ENCODE assay signal across 8 cellular contexts in the genomic region with DNA sequence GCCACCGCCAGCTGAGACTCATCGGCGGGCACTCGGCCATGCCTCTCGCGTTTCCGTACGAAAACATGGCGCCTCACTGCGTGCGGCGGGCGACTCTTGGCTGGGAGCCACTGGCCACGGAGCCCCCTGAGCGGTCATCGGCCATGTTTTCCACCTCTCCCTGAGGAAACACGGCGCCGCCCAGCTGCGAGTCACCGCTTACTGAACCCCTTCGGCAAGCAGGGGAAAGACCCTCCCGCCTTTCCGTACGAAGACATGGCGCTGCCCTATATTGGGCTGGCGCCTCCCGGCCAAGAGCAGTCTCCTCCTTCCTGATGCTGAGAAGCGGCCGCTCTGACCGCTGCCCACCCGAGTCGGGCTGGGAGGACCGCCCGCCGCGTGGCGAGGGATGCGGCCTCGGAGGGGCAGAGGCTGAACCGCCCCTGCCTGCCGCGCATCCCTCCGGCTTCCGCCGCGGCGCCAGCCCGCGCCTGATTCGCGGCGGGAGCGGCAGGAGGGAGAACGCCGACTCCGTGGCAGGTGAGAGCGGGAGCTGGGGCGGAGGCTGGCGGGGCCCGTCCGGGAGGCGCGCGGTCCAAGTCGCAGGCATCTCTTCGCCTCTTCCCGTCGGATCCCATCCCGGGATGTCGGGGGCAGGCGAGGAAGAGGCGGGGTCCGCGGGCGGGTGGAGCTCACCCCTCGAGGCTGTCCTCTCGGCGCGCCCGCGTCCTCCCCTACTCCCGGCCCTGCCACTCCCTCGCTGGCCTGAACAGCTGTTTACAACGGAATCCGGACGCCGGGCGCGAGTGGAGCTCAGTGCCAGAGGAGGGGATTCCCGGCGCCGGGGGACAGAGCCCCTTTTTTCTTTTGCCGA. TPM values are rescaled to one million over a fixed set of nuclear protein-coding genes. Genes with fewer than 3 reads are reported as not detected.
DNase-seq lines count a peak whose midpoint lies in the region; ATAC-seq and TF ChIP-seq lines count a peak whose summit lies in the region.

Gene TCP11L1 (plus strand): TSS at position 299 of the 853 bp plus-strand sequence. CDS start 4,202 bp downstream, outside the sequence.

- H3K36me3 ChIP-seq in IMR-90 (ENCODE audit: control insufficient read depth, insufficient read depth, low read length): peaks cover 1% of the 10 kb centered on the region; the same call in 1 of the 2 replicates
- no peaks in the 10 kb centered on the region for H3K36me3 ChIP-seq in PC-9 (ENCODE audit: low read depth)
- H3K36me3 ChIP-seq in esophagus muscularis mucosa: peaks cover 5 to 16% (median 8%) of the 10 kb centered on the region in 4 donors
- H3K36me3 ChIP-seq in muscle layer of colon (ENCODE audit: insufficient read depth, low read length): peaks cover 7% of the 10 kb centered on the region

- H2BK15ac ChIP-seq in IMR-90 (ENCODE audit: low read depth, low read length): peak within 1 kb of the TSS; percentile 99; the same call in 1 of the 3 replicates

- no peaks in the 10 kb centered on the region for H3K36me3 Mint-ChIP-seq in activated T-cell treated with anti-CD3 and anti-CD28 coated beads, Interleukin-2, amount 50 U/mL, for 4 hours (ENCODE audit: insufficient read depth)

- intact Hi-C loops in IMR-90 (cut with micrococcal nuclease): no loop called here
- intact Hi-C loops in PC-9 (cut with micrococcal nuclease; ENCODE audit: unreplicated experiment): loop anchor here (1.0 to 2.0 kb wide), 2 partner anchors 25 to 122 kb away; partner anchors contain the start of genes CSTF3 and DEPDC7
- intact Hi-C loops in esophagus muscularis mucosa (cut with DNase I): loop anchor here (5.0 kb wide), 1 partner anchor 147 kb away; the partner anchor contains the start of gene QSER1

- peak within 1 kb of the TSS; percentile 99 for H2BK120ac ChIP-seq in IMR-90 (ENCODE audit: low read depth, low read length)

- peak; percentile 81 for ATAC-seq in GM21576 (IDR thresholded peaks at IDR 0.05; ENCODE audit: unreplicated experiment)
- peak; percentile 92 for ATAC-seq in IMR-90 (ENCODE audit: low read depth)
- ATAC-seq in activated T-cell treated with anti-CD3 and anti-CD28 coated beads, Interleukin-2, amount 50 U/mL, for 4 hours: peak; percentile 79 to 85

- peaks cover 2% of the 10 kb centered on the region for H3K27me3 Mint-ChIP-seq in activated T-cell treated with anti-CD3 and anti-CD28 coated beads, Interleukin-2, amount 50 U/mL, for 4 hours (ENCODE audit: low read depth)

- H3K4me1 ChIP-seq in IMR-90 (ENCODE audit: control insufficient read depth, insufficient read depth, low read length): peaks cover 5% of the 10 kb centered on the region; the same call in 1 of the 2 replicates
- peaks cover 6% of the 10 kb centered on the region for H3K4me1 ChIP-seq in PC-9 (replicated peaks; ENCODE audit: insufficient read depth)
- peaks cover 6 to 24% (median 19%) of the 10 kb centered on the region in 4 donors for H3K4me1 ChIP-seq in esophagus muscularis mucosa
- peaks cover 9% of the 10 kb centered on the region for H3K4me1 ChIP-seq in muscle layer of colon (ENCODE audit: insufficient read depth, low read length)

- H2AK5ac ChIP-seq in IMR-90 (ENCODE audit: low read depth, low read length): peak within 1 kb of the TSS; percentile 89

- H4K20me1 ChIP-seq in IMR-90 (ENCODE audit: insufficient read depth, low read length) (no peaks in the 10 kb centered on the region; the same call in 1 of the 2 replicates), PC-9 (ENCODE audit: insufficient read depth) (no peaks in the 10 kb centered on the region)

- TF ChIP-seq POLR2A in IMR-90 (IDR thresholded peaks at IDR 0.05; ENCODE audit: low read depth, low read length) (peak; percentile 88), esophagus muscularis mucosa (IDR thresholded peaks at IDR 0.05; ENCODE audit: low read depth) (no peak)

- no peaks in the 10 kb centered on the region for H3K9me1 ChIP-seq in IMR-90 (ENCODE audit: insufficient read depth, low read length)

- POLR2A ChIA-PET in IMR-90 (lab: Charles Lee; ENCODE audit: unreplicated experiment): interaction anchor here (0.9 to 1.7 kb wide), 2 partner anchors 23 to 71 kb away, joined by 3 to 6 read pairs; partner anchors contain the start of gene DEPDC7
- POLR2A ChIA-PET in PC-9 (lab: Charles Lee; ENCODE audit: unreplicated experiment): interaction anchor here (0.5 to 0.7 kb wide), 10 partner anchors 10 to 777 kb away, joined by 3 to 13 read pairs (median 4); no protein-coding TSS in a partner anchor

- peak within 1 kb of the TSS; percentile 98 for H3K23ac ChIP-seq in IMR-90 (ENCODE audit: low read depth, low read length)

- H3K9me3 ChIP-seq in IMR-90 (ENCODE audit: control insufficient read depth, insufficient read depth, low read length) (no peaks in the 10 kb centered on the region), PC-9 (ENCODE audit: insufficient read depth, low read depth) (no peaks in the 10 kb centered on the region; the same call in 1 of the 2 replicates), esophagus muscularis mucosa (no peaks in the 10 kb centered on the region), muscle layer of colon (ENCODE audit: low read length) (no peaks in the 10 kb centered on the region)

- H3K4me1 Mint-ChIP-seq in activated T-cell treated with anti-CD3 and anti-CD28 coated beads, Interleukin-2, amount 50 U/mL, for 4 hours (ENCODE audit: low read depth): peaks cover 24% of the 10 kb centered on the region

- peak within 1 kb of the TSS; percentile 91 for H3K9ac ChIP-seq in IMR-90 (ENCODE audit: low read depth, low read length)
- H3K9ac ChIP-seq in muscle layer of colon (ENCODE audit: low read length): peak within 1 kb of the TSS; percentile 86

- H3K14ac ChIP-seq in IMR-90 (replicated peaks; ENCODE audit: low read depth, low read length): peak within 1 kb of the TSS; percentile 98

- peak within 1 kb of the TSS; percentile 93 for H3K4me3 Mint-ChIP-seq in activated T-cell treated with anti-CD3 and anti-CD28 coated beads, Interleukin-2, amount 50 U/mL, for 4 hours

- peak within 1 kb of the TSS; percentile 56 to 99 for H4K8ac ChIP-seq in IMR-90 (ENCODE audit: low read depth in 2 of 2, low read length in 2 of 2)

- H3K4me3 ChIP-seq in IMR-90 (ENCODE audit: insufficient read depth, low read depth, low read length): peak within 1 kb of the TSS; percentile 63
- H3K4me3 ChIP-seq in PC-9: peak within 1 kb of the TSS; percentile 80
- peak within 1 kb of the TSS; percentile 91 to 100 (median 98) for H3K4me3 ChIP-seq in esophagus muscularis mucosa
- H3K4me3 ChIP-seq in muscle layer of colon (ENCODE audit: low read depth in 1 of 2, low read length in 2 of 2): peak within 1 kb of the TSS; percentile 70

- DNase-seq in DMS53 (lab: John Stamatoyannopoulos, UW) (peak; percentile 92), IMR-90 (peak; percentile 93), PC-9 (peak in 1 of 2 experiments; percentile 91), esophagus muscularis mucosa (ENCODE audit: extremely low spot score) (peak; percentile 97)
- peak; percentile 76 for DNase-seq in activated T-cell treated with anti-CD3 and anti-CD28 coated beads, Interleukin-2, amount 50 U/mL, for 4 hours
- peak; percentile 66 to 78 for DNase-seq in stimulated activated CD8-positive, alpha-beta memory T cell treated with anti-CD3 and anti-CD28 coated beads, Interleukin-7, amount 100 ng/mL, for 4 hours (ENCODE audit: low read depth in 2 of 2)

- no peaks in the 10 kb centered on the region for H3F3A ChIP-seq in PC-9 (ENCODE audit: insufficient read depth, low read depth)

- TF ChIP-seq CTCF in IMR-90 (conservative IDR thresholded peaks at IDR 0.05; ENCODE audit: low read depth, low read length) (no peak), PC-9 (conservative IDR thresholded peaks at IDR 0.05) (no peak), esophagus muscularis mucosa (IDR thresholded peaks at IDR 0.05) (no peak)

- H2BK20ac ChIP-seq in IMR-90 (ENCODE audit: low read depth, low read length): peak within 1 kb of the TSS; percentile 88; the same call in 1 of the 2 replicates

- H3K27ac ChIP-seq in IMR-90 (ENCODE audit: insufficient read depth, low read length) (peak within 1 kb of the TSS; percentile 95), PC-9 (peak within 1 kb of the TSS; percentile 60), esophagus muscularis mucosa (replicated peaks in 1 of 4) (peak within 1 kb of the TSS; percentile 98 to 99 (median 99)), muscle layer of colon (ENCODE audit: low read depth, low read length) (peak within 1 kb of the TSS; percentile 98)

- dilution Hi-C loops in IMR-90 (cut with HindIII; ENCODE audit: low sequenced_read_pairs, unreplicated experiment): no loop called here

- H3K4me2 ChIP-seq in IMR-90 (ENCODE audit: low read depth, low read length) (peak within 1 kb of the TSS; percentile 87), PC-9 (peak within 1 kb of the TSS; percentile 81)

- H3K79me1 ChIP-seq in IMR-90 (ENCODE audit: low read depth in 1 of 2, low read length in 2 of 2): peaks cover 23 to 32% of the 10 kb centered on the region in 2 experiments

- peak within 1 kb of the TSS; percentile 95 for H2AK9ac ChIP-seq in IMR-90 (replicated peaks; ENCODE audit: low read depth, low read length, poor library complexity)

- H4K5ac ChIP-seq in IMR-90 (ENCODE audit: low read depth, low read length): peak within 1 kb of the TSS; percentile 77

- peak within 1 kb of the TSS; percentile 94 for H3K56ac ChIP-seq in IMR-90 (ENCODE audit: extremely low read depth, insufficient read depth, low read length)

- no peaks in the 10 kb centered on the region for H3K9me2 ChIP-seq in PC-9 (ENCODE audit: insufficient read depth)

- H3K79me2 ChIP-seq in PC-9 (ENCODE audit: low read depth): no peaks in the 10 kb centered on the region

- BruUV-seq in IMR-90 (replicated peaks; lab: Mats Ljungman, UMichigan): no TSS peak
- no TSS peak for BruUV-seq in PC-9 (replicated peaks; lab: Mats Ljungman, UMichigan)

- H3K27me3 ChIP-seq in IMR-90 (ENCODE audit: control insufficient read depth, insufficient read depth, low read length): no peaks in the 10 kb centered on the region
- no peaks in the 10 kb centered on the region for H3K27me3 ChIP-seq in PC-9 (ENCODE audit: insufficient read depth, low read depth)
- no peaks in the 10 kb centered on the region for H3K27me3 ChIP-seq in esophagus muscularis mucosa
- no peaks in the 10 kb centered on the region for H3K27me3 ChIP-seq in muscle layer of colon (ENCODE audit: control insufficient read depth in 1 of 2, insufficient read depth in 2 of 2, low read length in 2 of 2)

- no peak for TF ChIP-seq EP300 in esophagus muscularis mucosa (IDR thresholded peaks at IDR 0.05)

- in situ Hi-C loops in IMR-90 (cut with MboI; ENCODE audit: low sequenced_read_pairs): no loop called here

- H4K91ac ChIP-seq in IMR-90 (ENCODE audit: insufficient read depth, low read depth, low read length): peak within 1 kb of the TSS; percentile 99

- CTCF ChIA-PET in IMR-90 (lab: Yijun Ruan, JAX) (interaction anchor here (1.1 kb wide), 1 partner anchor 18 kb away, joined by 3 read pairs; no protein-coding TSS in a partner anchor), PC-9 (lab: Charles Lee) (interaction anchor here (0.6 to 0.7 kb wide), 2 partner anchors 314 to 694 kb away, joined by 3 read pairs; no protein-coding TSS in a partner anchor)

- TF ChIP-seq RAD21 in IMR-90 (IDR thresholded peaks at IDR 0.05; ENCODE audit: low read length): no peak

- no peaks in the 10 kb centered on the region for H3K9me3 Mint-ChIP-seq in activated T-cell treated with anti-CD3 and anti-CD28 coated beads, Interleukin-2, amount 50 U/mL, for 4 hours

- H3K18ac ChIP-seq in IMR-90 (ENCODE audit: low read depth, low read length): peak within 1 kb of the TSS; percentile 93

- peak within 1 kb of the TSS; percentile 98 for H2BK5ac ChIP-seq in IMR-90 (ENCODE audit: low read depth, low read length, poor library complexity, severe bottlenecking)

- peak within 1 kb of the TSS; percentile 100 for H2AFZ ChIP-seq in IMR-90 (replicated peaks; ENCODE audit: low read length, poor library complexity)
- H2AFZ ChIP-seq in PC-9: peak within 1 kb of the TSS; percentile 97

- H3K4ac ChIP-seq in IMR-90 (ENCODE audit: low read depth, low read length): peak within 1 kb of the TSS; percentile 100

- WGBS in IMR-90 (ENCODE audit: extremely low coverage in 2 of 2, insufficient read length in 1 of 2), 2 experiments: 0% methylated on average over 13 of the region's 94 CpGs; no CpG with 5 or more reads in 1 of the 2 experiments
- 0% methylated on average over 28 of the region's 94 CpGs for WGBS in esophagus muscularis mucosa

RNA-seq across cellular contexts. Expression of gene TCP11L1, which starts in this region (rescaled TPM):
- total RNA-seq in IMR-90 (2012; rRNA removed) (17.4 and 23.1 TPM in 2 replicates), PC-9 (2021) (8.1 and 10.3 TPM in 2 replicates), esophagus muscularis mucosa (10 to 100 TPM; 39.6 to 66.0 (median 58.3) TPM)
- 13.7 and 13.9 TPM in 2 replicates for polyA plus RNA-seq in IMR-90 (2012; rRNA removed)
- polyA plus RNA-seq in IMR-90 (2012; cell fraction: cytosol; rRNA removed): 8.7 and 8.9 TPM in 2 replicates
- 9.7 and 14.1 TPM in 2 replicates for polyA plus RNA-seq in IMR-90 (2012; cell fraction: nucleus; rRNA removed; ENCODE audit: low replicate concordance)
- total RNA-seq in activated T-cell treated with anti-CD3 and anti-CD28 coated beads, Interleukin-2, amount 50 U/mL, for 4 hours: 10 to 100 TPM in 2 of 3 donors, 1 to 10 TPM in 1; 8.2 to 14.1 (median 11.1) TPM
